19 cellular contexts compared by ENCODE assay signal in genomic region chr22:24819941-24820461, GRCh38. TPM values are rescaled to one million over a fixed set of nuclear protein-coding genes. Genes with fewer than 3 reads are reported as not detected.
A peak's percentile ranks its signal among the peaks of the same experiment; 100 is the strongest.
DNase-seq lines count a peak whose midpoint lies in the region; ATAC-seq, FAIRE-seq and TF ChIP-seq lines count a peak whose summit lies in the region.
"Had no signal": no experiment of that assay in that cellular context is flagged by ENCODE, and none has a peak within 500 bp of the region (broad histone marks: within the 10 kb centered on the region; RNA-seq: fewer than 3 reads in every experiment).

No MANE protein-coding gene starts in this region.

- H3K4me1 ChIP-seq in HEK293 (ENCODE audit: control insufficient read depth, insufficient read depth, low read length) (no peaks in the 10 kb centered on the region), kidney (ENCODE audit: control insufficient read depth in 1 of 2, insufficient read depth in 1 of 2, low read depth in 1 of 2, low read length in 2 of 2) (peaks cover 5 to 7% of the 10 kb centered on the region in 2 donors), sigmoid colon (peaks cover 0 to 26% (median 14%) of the 10 kb centered on the region in 4 donors)

- H3K36me3 ChIP-seq in HEK293 (ENCODE audit: control insufficient read depth in 2 of 2, insufficient read depth in 1 of 2, low read length in 2 of 2) (no peaks in the 10 kb centered on the region), kidney (ENCODE audit: control insufficient read depth in 1 of 2, insufficient read depth in 2 of 2, low read length in 2 of 2) (no peaks in the 10 kb centered on the region), sigmoid colon (no peaks in the 10 kb centered on the region)

- H3K9me3 ChIP-seq in HEK293 (ENCODE audit: control insufficient read depth, insufficient read depth, low read depth, low read length) (no peaks in the 10 kb centered on the region), kidney (ENCODE audit: control insufficient read depth in 1 of 2, low read length in 2 of 2) (no peaks in the 10 kb centered on the region), sigmoid colon (no peaks in the 10 kb centered on the region)

- H3K4me3 ChIP-seq in HEK293 (ENCODE audit: low read depth, low read length): no peak overlapping the region
- no peak overlapping the region for H3K4me3 ChIP-seq in kidney (ENCODE audit: low read length in 2 of 2)
- no peak overlapping the region for H3K4me3 ChIP-seq in sigmoid colon

- POLR2A ChIA-PET in HEK293 (lab: Yijun Ruan, JAX): interaction anchor here (0.7 to 1.1 kb wide), 2 partner anchors 40 to 265 kb away, joined by 3 read pairs; partner anchors contain the start of gene GUCD1

- H3K27ac ChIP-seq in HEK293 (ENCODE audit: extremely low read depth, low read depth, low read length): no peak overlapping the region
- H3K27ac ChIP-seq in kidney (ENCODE audit: low read depth in 2 of 2, low read length in 2 of 2): peak overlapping the region; percentile 26 to 69
- peak overlapping the region in 3 of 4 donors; percentile 5 to 31 (median 20) for H3K27ac ChIP-seq in sigmoid colon

- H3K27me3 ChIP-seq in sigmoid colon: no peaks in the 10 kb centered on the region

- CTCF ChIA-PET in HEK293 (lab: Yijun Ruan, JAX): interaction anchor here (1.5 kb wide), 1 partner anchor 17 kb away, joined by 4 read pairs; no protein-coding TSS in a partner anchor

- no peak for TF ChIP-seq EP300 in sigmoid colon (IDR thresholded peaks at IDR 0.05)

- 6 to 42% methylated on average over 9 of the region's 9 CpGs for whole genome bisulfite sequencing in sigmoid colon, 2 donors

- no peak for TF ChIP-seq CTCF in HEK293 (tag by site-specific recombination; IDR thresholded peaks at IDR 0.05)
- TF ChIP-seq CTCF in kidney (IDR thresholded peaks at IDR 0.05; ENCODE audit: borderline replicate concordance, extremely low read depth, insufficient read depth): no peak
- TF ChIP-seq CTCF in sigmoid colon (IDR thresholded peaks at IDR 0.05): no peak
- no peak for TF ChIP-seq CTCF in omental fat pad (IDR thresholded peaks at IDR 0.05)

- intact Hi-C loops in kidney (cut with DNase I): no loop called here
- intact Hi-C loops in sigmoid colon (cut with DNase I): no loop called here

- H3K36me3 Mint-ChIP-seq in T-helper 2 cell treated with Interferon-gamma antibody and Interleukin-4, amounts not matched to agents 5 μg/mL and 100 μg/mL, for 36 hours (ENCODE audit: low read depth): peaks cover 2% of the 10 kb centered on the region
- H3K36me3 Mint-ChIP-seq: memory B cell had no signal

- peaks cover 12% of the 10 kb centered on the region for H3K9me3 Mint-ChIP-seq in T-helper 2 cell treated with Interferon-gamma antibody and Interleukin-4, amounts not matched to agents 5 μg/mL and 100 μg/mL, for 36 hours

- no peak for FAIRE-seq in kidney (lab: Jason Lieb, UNC)
- FAIRE-seq: astrocyte, G401.6 had no signal

- no peak overlapping the region for H3K27ac Mint-ChIP-seq in T-helper 2 cell treated with Interferon-gamma antibody and Interleukin-4, amounts not matched to agents 5 μg/mL and 100 μg/mL, for 36 hours
- H3K27ac Mint-ChIP-seq: activated T-helper 1 cell treated with anti-CD3 and anti-CD28 coated beads, Interleukin-12 subunit alpha, Interleukin-12 subunit beta, Interleukin-2, Interleukin-4 antibody, amounts not matched to agents 30 ng/mL and 10 ng/mL and 1 ng/mL, durations not matched to agents 14 hours and 24 hours and 36 hours; endodermal cell; memory B cell; stimulated activated naive B cell treated with anti-CD40 and anti-IgM and Interleukin-4, amounts not matched to agents 10 μg/mL and 1 μg/mL and 100 μg/mL, for 72 hours had no signal

- peak overlapping the region in 1 of 2 donors; percentile 26 for H3K9ac ChIP-seq in kidney (ENCODE audit: low read length in 2 of 2)

- DNase-seq in anterior cingulate cortex (lab: John Stamatoyannopoulos, UW): peak in 41 of 58 donors; percentile 12 to 79 (median 46)
- DNase-seq in kidney: no peak
- DNase-seq in sigmoid colon: peak; percentile 85
- no peak for DNase-seq in omental fat pad (ENCODE audit: low spot score)
- DNase-seq in NCI-H1417 treated with DMSO at 0.1 percent for 48 hours (lab: John Stamatoyannopoulos, UW): no peak
- DNase-seq in activated CD8-positive, alpha-beta memory T cell treated with anti-CD3 and anti-CD28 coated beads for 24 hours: no peak
- DNase-seq in T-helper 2 cell treated with Interferon-gamma antibody and Interleukin-4, amounts not matched to agents 5 μg/mL and 100 μg/mL, for 36 hours (ENCODE audit: low spot score): no peak
- DNase-seq: activated CD4-positive, CD25-positive, alpha-beta regulatory T cell treated with anti-CD3 and anti-CD28 coated beads, Interleukin-2, amount 50 U/mL, for 72 hours; endodermal cell; KG1; stimulated activated CD4-positive, alpha-beta T cell treated with anti-CD3 and anti-CD28 coated beads, Interleukin-4, amount 100 ng/mL, for 24 hours; stimulated activated naive B cell treated with anti-CD40 and anti-IgM and Interleukin-4, amounts not matched to agents 10 μg/mL and 1 μg/mL and 100 μg/mL, for 72 hours had no signal

- H3K27me3 Mint-ChIP-seq in T-helper 2 cell treated with Interferon-gamma antibody and Interleukin-4, amounts not matched to agents 5 μg/mL and 100 μg/mL, for 36 hours (ENCODE audit: low read depth): peaks cover 2% of the 10 kb centered on the region

- H3K4me1 Mint-ChIP-seq in T-helper 2 cell treated with Interferon-gamma antibody and Interleukin-4, amounts not matched to agents 5 μg/mL and 100 μg/mL, for 36 hours (ENCODE audit: low read depth): no peaks in the 10 kb centered on the region
- H3K4me1 Mint-ChIP-seq: endodermal cell; memory B cell; stimulated activated naive B cell treated with anti-CD40 and anti-IgM and Interleukin-4, amounts not matched to agents 10 μg/mL and 1 μg/mL and 100 μg/mL, for 72 hours had no signal

- ATAC-seq in omental fat pad (ENCODE audit: low FRiP score): no peak
- ATAC-seq: stimulated activated naive B cell treated with anti-CD40 and anti-IgM and Interleukin-4, amounts not matched to agents 10 μg/mL and 1 μg/mL and 100 μg/mL, for 72 hours had no signal

- TF ChIP-seq POLR2A in sigmoid colon (IDR thresholded peaks at IDR 0.05): no peak

- no peak overlapping the region for H3K4me3 Mint-ChIP-seq in T-helper 2 cell treated with Interferon-gamma antibody and Interleukin-4, amounts not matched to agents 5 μg/mL and 100 μg/mL, for 36 hours
- H3K4me3 Mint-ChIP-seq: activated T-helper 1 cell treated with anti-CD3 and anti-CD28 coated beads, Interleukin-12 subunit alpha, Interleukin-12 subunit beta, Interleukin-2, Interleukin-4 antibody, amounts not matched to agents 30 ng/mL and 10 ng/mL and 1 ng/mL, durations not matched to agents 14 hours and 24 hours and 36 hours; endodermal cell; memory B cell; stimulated activated naive B cell treated with anti-CD40 and anti-IgM and Interleukin-4, amounts not matched to agents 10 μg/mL and 1 μg/mL and 100 μg/mL, for 72 hours had no signal

TF ChIP-seq in HEK293, 187 proteins besides CTCF, POLR2A, EP300 and RAD21 (continues in another document):
- TF ChIP-seq ZNF223 (tag by site-specific recombination; IDR thresholded peaks at IDR 0.05) (no peak), ZNF629 (tag by site-specific recombination; IDR thresholded peaks at IDR 0.05) (no peak), ZNF221 (tag by site-specific recombination; IDR thresholded peaks at IDR 0.05; ENCODE audit: borderline replicate concordance) (no peak), SETDB1 (IDR thresholded peaks at IDR 0.05; ENCODE audit: insufficient read length, low read length) (no peak), ZNF510 (tag by site-specific recombination; IDR thresholded peaks at IDR 0.05; ENCODE audit: insufficient replicate concordance) (no peak), REPIN1 (tag by site-specific recombination; IDR thresholded peaks at IDR 0.05; ENCODE audit: low read depth) (no peak), ZNF24 (tag by site-specific recombination; IDR thresholded peaks at IDR 0.05) (no peak), ZFHX2 (tag by site-specific recombination; conservative IDR thresholded peaks at IDR 0.05) (peak; percentile 82), EGR2 (tag by site-specific recombination; IDR thresholded peaks at IDR 0.05; ENCODE audit: low read depth) (peak; percentile 81), ZNF138 (tag by site-specific recombination; IDR thresholded peaks at IDR 0.05; ENCODE audit: borderline replicate concordance) (no peak), KLF1 (tag by site-specific recombination; IDR thresholded peaks at IDR 0.05) (peak; percentile 28; the same call in 1 of the 2 replicates)
- TF ChIP-seq, protein P1, sequence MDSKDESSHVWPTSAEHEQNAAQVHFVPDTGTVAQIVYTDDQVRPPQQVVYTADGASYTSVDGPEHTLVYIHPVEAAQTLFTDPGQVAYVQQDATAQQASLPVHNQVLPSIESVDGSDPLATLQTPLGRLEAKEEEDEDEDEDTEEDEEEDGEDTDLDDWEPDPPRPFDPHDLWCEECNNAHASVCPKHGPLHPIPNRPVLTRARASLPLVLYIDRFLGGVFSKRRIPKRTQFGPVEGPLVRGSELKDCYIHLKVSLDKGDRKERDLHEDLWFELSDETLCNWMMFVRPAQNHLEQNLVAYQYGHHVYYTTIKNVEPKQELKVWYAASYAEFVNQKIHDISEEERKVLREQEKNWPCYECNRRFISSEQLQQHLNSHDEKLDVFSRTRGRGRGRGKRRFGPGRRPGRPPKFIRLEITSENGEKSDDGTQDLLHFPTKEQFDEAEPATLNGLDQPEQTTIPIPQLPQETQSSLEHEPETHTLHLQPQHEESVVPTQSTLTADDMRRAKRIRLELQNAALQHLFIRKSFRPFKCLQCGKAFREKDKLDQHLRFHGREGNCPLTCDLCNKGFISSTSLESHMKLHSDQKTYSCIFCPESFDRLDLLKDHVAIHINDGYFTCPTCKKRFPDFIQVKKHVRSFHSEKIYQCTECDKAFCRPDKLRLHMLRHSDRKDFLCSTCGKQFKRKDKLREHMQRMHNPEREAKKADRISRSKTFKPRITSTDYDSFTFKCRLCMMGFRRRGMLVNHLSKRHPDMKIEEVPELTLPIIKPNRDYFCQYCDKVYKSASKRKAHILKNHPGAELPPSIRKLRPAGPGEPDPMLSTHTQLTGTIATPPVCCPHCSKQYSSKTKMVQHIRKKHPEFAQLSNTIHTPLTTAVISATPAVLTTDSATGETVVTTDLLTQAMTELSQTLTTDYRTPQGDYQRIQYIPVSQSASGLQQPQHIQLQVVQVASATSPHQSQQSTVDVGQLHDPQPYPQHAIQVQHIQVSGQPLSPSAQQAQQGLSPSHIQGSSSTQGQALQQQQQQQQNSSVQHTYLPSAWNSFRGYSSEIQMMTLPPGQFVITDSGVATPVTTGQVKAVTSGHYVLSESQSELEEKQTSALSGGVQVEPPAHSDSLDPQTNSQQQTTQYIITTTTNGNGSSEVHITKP (tag by site-specific recombination; IDR thresholded peaks at IDR 0.05): peak; percentile 71

RNA-seq across cellular contexts. Expression of gene SGSM1, which starts 14.0 kb away (rescaled TPM):
- 4.7 TPM for total RNA-seq in kidney
- 3.6 TPM for polyA plus RNA-seq in kidney (ENCODE audit: insufficient read depth, low read depth, low replicate concordance)
- total RNA-seq in sigmoid colon: 1 to 10 TPM; 2.3 to 3.6 (median 3.5) TPM
- 1 to 10 TPM in 1 of 3 donors, under 1 TPM in 2; 0.46 to 1.1 (median 0.60) TPM for polyA plus RNA-seq in sigmoid colon
- 1 to 10 TPM in 1 of 4 donors, under 1 TPM in 3; 0.12 to 2.4 (median 0.62) TPM for total RNA-seq in omental fat pad
- polyA plus RNA-seq: BJ had no signal

RNA-seq across cellular contexts. Expression of gene PIWIL3, which starts 45.5 kb away (rescaled TPM):
- total RNA-seq in kidney (not detected), sigmoid colon (not detected), omental fat pad (not detected)
- polyA plus RNA-seq in kidney (ENCODE audit: insufficient read depth, low read depth, low replicate concordance) (not detected), sigmoid colon (not detected)
- total RNA-seq: activated T-helper 1 cell treated with anti-CD3 and anti-CD28 coated beads, Interleukin-12 subunit alpha, Interleukin-12 subunit beta, Interleukin-2, Interleukin-4 antibody, amounts not matched to agents 30 ng/mL and 10 ng/mL and 1 ng/mL, durations not matched to agents 14 hours and 24 hours and 36 hours; astrocyte; endodermal cell; pulmonary artery endothelial cell had no signal
- polyA plus RNA-seq: BJ had no signal

Comparison
In these comparisons a context has a peak if more than half of its experiments do, and no peak if none do; other contexts are left out.
1. DNase-seq: peak in anterior cingulate cortex (41 of 58) and sigmoid colon (single experiment); none in kidney (single experiment), omental fat pad (single experiment), NCI-H1417 treated with DMSO at 0.1 percent for 48 hours (single experiment), activated CD8-positive, alpha-beta memory T cell treated with anti-CD3 and anti-CD28 coated beads for 24 hours (single experiment) and T-helper 2 cell treated with Interferon-gamma antibody and Interleukin-4, amounts not matched to agents 5 μg/mL and 100 μg/mL, for 36 hours (single experiment).